8 cellular contexts compared by ENCODE assay signal in the genomic region with DNA sequence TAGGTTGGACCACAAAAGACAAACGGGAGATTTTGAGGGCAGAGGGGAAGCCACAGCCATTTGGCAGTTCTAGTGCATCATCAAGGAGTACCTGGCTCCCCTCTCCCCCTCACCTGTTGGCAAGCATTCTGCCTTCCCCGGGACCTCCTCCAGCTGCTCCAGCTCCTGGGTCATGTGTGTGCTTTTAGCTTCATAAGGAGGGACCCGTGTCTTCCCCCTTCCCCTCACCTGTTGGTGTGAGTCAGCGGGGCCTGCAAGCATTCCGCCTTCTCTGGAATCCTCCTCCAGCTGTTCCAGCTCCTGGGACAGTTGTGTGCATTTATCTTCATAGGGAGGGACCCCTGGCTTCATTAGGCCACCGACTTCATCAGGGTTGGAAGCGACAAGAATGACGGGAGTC. TPM values are rescaled to one million over a fixed set of nuclear protein-coding genes. Genes with fewer than 3 reads are reported as not detected.
"Had no signal": no experiment of that assay in that cellular context is flagged by ENCODE, and none has a peak within 500 bp of the region (broad histone marks: within the 10 kb centered on the region; RNA-seq: fewer than 3 reads in every experiment).

No MANE protein-coding gene starts in this region.

- DNase-seq: H9, HCEC 1CT, IMR-90, KG1 had no signal

- H3K27ac Mint-ChIP-seq: GM23338, H9 had no signal

- ATAC-seq: GM23338, K562 had no signal

- H3K4me3 Mint-ChIP-seq: GM23338, H9 had no signal

- H3K4me2 ChIP-seq: GM23338 had no signal

- H3K4me3 ChIP-seq: GM23338, K562 had no signal

- H3K4me1 Mint-ChIP-seq: GM23338, H9 had no signal

RNA-seq across cellular contexts. Expression of a gene that starts 58.8 kb away (rescaled TPM):
- total RNA-seq: GM23338, H1, H9, HT-29, IMR-90, K562 had no signal
